8 cellular contexts compared by ENCODE assay signal in the genomic region with DNA sequence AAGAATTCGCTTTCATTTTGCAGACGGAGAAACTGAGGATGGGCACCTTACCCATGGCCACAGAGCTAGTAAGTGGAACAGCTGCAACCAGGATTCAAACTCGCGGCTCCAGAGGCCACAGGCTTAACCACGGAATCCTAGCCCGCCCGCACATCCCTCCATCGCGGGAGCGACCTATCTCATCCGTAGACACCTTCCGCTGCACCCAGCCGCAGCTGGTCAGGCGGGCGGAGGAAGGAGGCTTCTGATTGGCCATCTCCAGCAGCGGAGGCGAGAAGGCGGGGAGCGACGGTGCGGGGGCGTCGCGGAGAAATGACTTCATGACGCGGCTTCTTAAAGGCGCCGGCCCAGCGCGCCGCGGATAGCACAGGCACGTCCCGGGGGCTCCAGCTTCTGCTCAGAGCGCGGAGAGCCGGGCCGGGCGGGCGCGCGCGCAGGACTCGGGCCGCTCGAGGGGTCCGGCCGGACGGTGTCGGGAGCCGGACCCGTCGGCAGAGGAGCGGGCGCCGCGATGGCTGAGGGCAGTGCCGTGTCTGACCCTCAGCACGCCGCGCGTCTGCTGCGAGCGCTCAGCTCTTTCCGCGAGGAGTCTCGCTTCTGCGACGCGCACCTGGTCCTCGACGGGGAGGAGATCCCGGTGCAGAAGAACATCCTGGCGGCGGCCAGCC. TPM values are rescaled to one million over a fixed set of nuclear protein-coding genes. Genes with fewer than 3 reads are reported as not detected.
DNase-seq lines count a peak whose midpoint lies in the region; ATAC-seq and TF ChIP-seq lines count a peak whose summit lies in the region.

A gene with protein sequence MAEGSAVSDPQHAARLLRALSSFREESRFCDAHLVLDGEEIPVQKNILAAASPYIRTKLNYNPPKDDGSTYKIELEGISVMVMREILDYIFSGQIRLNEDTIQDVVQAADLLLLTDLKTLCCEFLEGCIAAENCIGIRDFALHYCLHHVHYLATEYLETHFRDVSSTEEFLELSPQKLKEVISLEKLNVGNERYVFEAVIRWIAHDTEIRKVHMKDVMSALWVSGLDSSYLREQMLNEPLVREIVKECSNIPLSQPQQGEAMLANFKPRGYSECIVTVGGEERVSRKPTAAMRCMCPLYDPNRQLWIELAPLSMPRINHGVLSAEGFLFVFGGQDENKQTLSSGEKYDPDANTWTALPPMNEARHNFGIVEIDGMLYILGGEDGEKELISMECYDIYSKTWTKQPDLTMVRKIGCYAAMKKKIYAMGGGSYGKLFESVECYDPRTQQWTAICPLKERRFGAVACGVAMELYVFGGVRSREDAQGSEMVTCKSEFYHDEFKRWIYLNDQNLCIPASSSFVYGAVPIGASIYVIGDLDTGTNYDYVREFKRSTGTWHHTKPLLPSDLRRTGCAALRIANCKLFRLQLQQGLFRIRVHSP (plus strand): TSS at position 360 of the 668 bp plus-strand sequence. CDS start 152 bp downstream, at position 512.

- intact Hi-C loops in Panc1 (cut with micrococcal nuclease; ENCODE audit: unreplicated experiment): no loop called here

- H3K4me1 ChIP-seq in KMS-11 (ENCODE audit: low read depth, poor library complexity, severe bottlenecking): peaks cover 12% of the 10 kb centered on the region
- H3K4me1 ChIP-seq in Panc1 (ENCODE audit: control insufficient read depth, insufficient read depth, low read length): peaks cover 10% of the 10 kb centered on the region
- peaks cover 22% of the 10 kb centered on the region for H3K4me1 ChIP-seq in muscle layer of colon (ENCODE audit: insufficient read depth, low read length)

- H3K79me2 ChIP-seq in KMS-11 (ENCODE audit: insufficient read depth, low read depth): peaks cover 29% of the 10 kb centered on the region; the same call in 1 of the 2 replicates

- H3K9me3 ChIP-seq in Panc1 (ENCODE audit: control insufficient read depth, insufficient read depth, low read depth, low read length) (no peaks in the 10 kb centered on the region), muscle layer of colon (ENCODE audit: low read length) (no peaks in the 10 kb centered on the region)

- H3K27me3 ChIP-seq in KMS-11 (ENCODE audit: insufficient read depth, low read depth) (no peaks in the 10 kb centered on the region), Panc1 (ENCODE audit: control insufficient read depth, insufficient read depth, low read length) (no peaks in the 10 kb centered on the region), muscle layer of colon (ENCODE audit: control insufficient read depth in 1 of 2, insufficient read depth in 2 of 2, low read length in 2 of 2) (no peaks in the 10 kb centered on the region)

- H3K27ac ChIP-seq in KMS-11 (peak within 1 kb of the TSS; percentile 4; the same call in 1 of the 2 replicates), Panc1 (ENCODE audit: low read length) (peak within 1 kb of the TSS; percentile 85), muscle layer of colon (ENCODE audit: low read depth, low read length) (peak within 1 kb of the TSS; percentile 78)

- peak within 1 kb of the TSS; percentile 98 to 99 for H3K4me3 Mint-ChIP-seq in activated T-cell treated with anti-CD3 and anti-CD28 coated beads, Interleukin-2, amount 50 U/mL, for 72 hours

- H2AFZ ChIP-seq in KMS-11 (ENCODE audit: low read depth): peak within 1 kb of the TSS; percentile 69

- POLR2A ChIA-PET in Panc1 (lab: Charles Lee): no interaction called here

- CTCF ChIA-PET in Panc1 (lab: Charles Lee): no interaction called here

- no peaks in the 10 kb centered on the region for H3K9me3 Mint-ChIP-seq in activated T-cell treated with anti-CD3 and anti-CD28 coated beads, Interleukin-2, amount 50 U/mL, for 72 hours

- H3K9ac ChIP-seq in KMS-11 (peak within 1 kb of the TSS; percentile 31; the same call in 1 of the 2 replicates), muscle layer of colon (ENCODE audit: low read length) (peak within 1 kb of the TSS; percentile 77)

- peaks cover 3% of the 10 kb centered on the region in 2 donors for H3K36me3 Mint-ChIP-seq in activated T-cell treated with anti-CD3 and anti-CD28 coated beads, Interleukin-2, amount 50 U/mL, for 72 hours (ENCODE audit: insufficient read depth in 2 of 2)

- in situ Hi-C loops in Panc1 (cut with HindIII; ENCODE audit: low pct_unique_long_range_greater_than_20kb, low sequenced_read_pairs): no loop called here

- H3K4me3 ChIP-seq in KMS-11 (IDR thresholded peaks at IDR 0.05; ENCODE audit: insufficient read depth, low read depth, low read length) (peak within 1 kb of the TSS; percentile 67), Panc1 (ENCODE audit: low read depth in 2 of 2, low read length in 2 of 2) (peak within 1 kb of the TSS; percentile 95), muscle layer of colon (ENCODE audit: low read depth in 1 of 2, low read length in 2 of 2) (peak within 1 kb of the TSS; percentile 89)

- peak within 1 kb of the TSS; percentile 92 for H3K27ac Mint-ChIP-seq in activated T-cell treated with anti-CD3 and anti-CD28 coated beads, Interleukin-2, amount 50 U/mL, for 72 hours

- H3K4me2 ChIP-seq in KMS-11: peak within 1 kb of the TSS; percentile 95

- DNase-seq in DMS79 treated with DMSO at 0.1 percent for 48 hours (lab: John Stamatoyannopoulos, UW) (peak; percentile 66), Panc1 (ENCODE audit: low read depth, low spot score) (peak; percentile 50)
- DNase-seq in activated T-cell treated with anti-CD3 and anti-CD28 coated beads, Interleukin-2, amount 50 U/mL, for 72 hours: peak; percentile 96 to 97
- DNase-seq in stimulated activated CD8-positive, alpha-beta memory T cell treated with anti-CD3 and anti-CD28 coated beads, Interleukin-7, amount 100 ng/mL, for 1 hour (ENCODE audit: low read depth in 2 of 2): peak; percentile 84 to 91

- H3K36me3 ChIP-seq in KMS-11 (ENCODE audit: insufficient read depth): no peaks in the 10 kb centered on the region
- H3K36me3 ChIP-seq in Panc1 (ENCODE audit: control insufficient read depth, insufficient read depth, low read length): peaks cover 6% of the 10 kb centered on the region; the same call in 1 of the 2 replicates
- no peaks in the 10 kb centered on the region for H3K36me3 ChIP-seq in muscle layer of colon (ENCODE audit: insufficient read depth, low read length)

- no peaks in the 10 kb centered on the region for H3K27me3 Mint-ChIP-seq in activated T-cell treated with anti-CD3 and anti-CD28 coated beads, Interleukin-2, amount 50 U/mL, for 72 hours (ENCODE audit: low read depth)

- no peak for TF ChIP-seq CTCF in KMS-11 (conservative IDR thresholded peaks at IDR 0.05; ENCODE audit: low read depth, low read length)
- no peak for TF ChIP-seq CTCF in Panc1 (IDR thresholded peaks at IDR 0.05)

- ATAC-seq in GM21786 (IDR thresholded peaks at IDR 0.05; ENCODE audit: unreplicated experiment) (peak; percentile 95), Panc1 (peak; percentile 96), esophagus mucosa (peak; percentile 98)
- peak; percentile 91 to 94 for ATAC-seq in activated T-cell treated with anti-CD3 and anti-CD28 coated beads, Interleukin-2, amount 50 U/mL, for 72 hours (replicated peaks in 1 of 2)

- no peaks in the 10 kb centered on the region for H4K20me1 ChIP-seq in KMS-11 (ENCODE audit: insufficient read depth)

- peaks cover 80% of the 10 kb centered on the region for H3K4me1 Mint-ChIP-seq in activated T-cell treated with anti-CD3 and anti-CD28 coated beads, Interleukin-2, amount 50 U/mL, for 72 hours (ENCODE audit: low read depth)

- no TSS peak for BruUV-seq in Panc1 (replicated peaks; lab: Mats Ljungman, UMichigan)

RNA-seq across cellular contexts. Expression of the gene that starts here (rescaled TPM):
- total RNA-seq in Panc1 (2021; ENCODE audit: unreplicated experiment) (9.1 TPM), esophagus mucosa (19.9 TPM)
- polyA plus RNA-seq in Panc1 (2012; ENCODE audit: insufficient read length): 1.2 TPM
- total RNA-seq in activated T-cell treated with anti-CD3 and anti-CD28 coated beads, Interleukin-2, amount 50 U/mL, for 72 hours: 10 to 100 TPM; 21.6 to 22.0 TPM

Comparison
In these comparisons a context has a peak if more than half of its experiments do, and no peak if none do; other contexts are left out.
1. Peak in every context shown above with its lines: DNase-seq, ATAC-seq, H3K4me3 ChIP-seq and H3K27ac ChIP-seq.
2. H3K27ac ChIP-seq: peak in every context shown above with its lines; median percentile 85 in Panc1; 78 in muscle layer of colon; 4 in KMS-11.